10 cellular contexts compared by ENCODE assay signal in genomic region chr22:46085831-46086576, GRCh38.
DNase-seq lines count a peak whose midpoint lies in the region; ATAC-seq and TF ChIP-seq lines count a peak whose summit lies in the region.
"Had no signal": no experiment of that assay in that cellular context is flagged by ENCODE, and none has a peak within 500 bp of the region (broad histone marks: within the 10 kb centered on the region; RNA-seq: fewer than 3 reads in every experiment).

No MANE protein-coding gene starts in this region.

- POLR2A ChIA-PET in activated CD8-positive, alpha-beta T cell treated with anti-CD3 and anti-CD28 coated beads, Interleukin-2, amount 10 ng/mL, durations not matched to agents 7 days and 5 days (lab: Charles Lee), result no interaction called here

- CTCF ChIA-PET in activated CD8-positive, alpha-beta T cell treated with anti-CD3 and anti-CD28 coated beads, Interleukin-2, amount 10 ng/mL, durations not matched to agents 7 days and 5 days (lab: Charles Lee), result no interaction called here

- ATAC-seq in sciatic nerve, result peak; percentile 41
- no peak for ATAC-seq in GM18505 (IDR thresholded peaks at IDR 0.05; ENCODE audit: unreplicated experiment)
- no peak for ATAC-seq in HG02610 (IDR thresholded peaks at IDR 0.05; ENCODE audit: unreplicated experiment)
- no peak for ATAC-seq in activated CD8-positive, alpha-beta T cell treated with anti-CD3 and anti-CD28 coated beads, Interleukin-2, amount 10 ng/mL, durations not matched to agents 7 days and 5 days

- intact Hi-C loops in sciatic nerve (cut with DNase I), result no loop called here
- intact Hi-C loops in activated T-helper 1 cell treated with anti-CD3 and anti-CD28 coated beads, Interleukin-12 subunit alpha, Interleukin-12 subunit beta, Interleukin-2, Interleukin-4 antibody, amounts not matched to agents 30 ng/mL and 10 ng/mL and 1 ng/mL, durations not matched to agents 14 hours and 24 hours and 36 hours (cut with micrococcal nuclease), result no loop called here

- peak; percentile 80 for DNase-seq in COLO829 (ENCODE audit: low spot score)
- peak; percentile 71 for DNase-seq in T1000 (lab: John Stamatoyannopoulos, UW)
- DNase-seq in foreskin fibroblast, result peak; percentile 74 to 88
- DNase-seq in sciatic nerve (ENCODE audit: low spot score), result peak; percentile 83
- DNase-seq in activated T-helper 1 cell treated with anti-CD3 and anti-CD28 coated beads, Interleukin-12 subunit alpha, Interleukin-12 subunit beta, Interleukin-2, Interleukin-4 antibody, amounts not matched to agents 30 ng/mL and 10 ng/mL and 1 ng/mL, durations not matched to agents 14 hours and 24 hours and 36 hours (ENCODE audit: low spot score), result no peak
- DNase-seq in activated CD8-positive, alpha-beta T cell treated with anti-CD3 and anti-CD28 coated beads, Interleukin-2, amount 10 ng/mL, durations not matched to agents 7 days and 5 days, result no peak
- DNase-seq: activated B cell treated with CpG ODN at 0.5 μM for 24 hours, NCI-H1436 treated with DMSO at 0.1 percent for 48 hours had no signal

- TF ChIP-seq POLR2A in GM18505 (IDR thresholded peaks at IDR 0.05; ENCODE audit: borderline replicate concordance, extremely low read depth, insufficient read depth, insufficient read length), result no peak

- no peak overlapping the region for H3K4me3 Mint-ChIP-seq in activated T-helper 1 cell treated with anti-CD3 and anti-CD28 coated beads, Interleukin-12 subunit alpha, Interleukin-12 subunit beta, Interleukin-2, Interleukin-4 antibody, amounts not matched to agents 30 ng/mL and 10 ng/mL and 1 ng/mL, durations not matched to agents 14 hours and 24 hours and 36 hours
- H3K4me3 Mint-ChIP-seq in activated CD8-positive, alpha-beta T cell treated with anti-CD3 and anti-CD28 coated beads, Interleukin-2, amount 10 ng/mL, durations not matched to agents 7 days and 5 days, result no peak overlapping the region
- H3K4me3 Mint-ChIP-seq: activated B cell treated with CpG ODN at 0.5 μM for 24 hours had no signal

- H3K27me3 Mint-ChIP-seq in activated T-helper 1 cell treated with anti-CD3 and anti-CD28 coated beads, Interleukin-12 subunit alpha, Interleukin-12 subunit beta, Interleukin-2, Interleukin-4 antibody, amounts not matched to agents 30 ng/mL and 10 ng/mL and 1 ng/mL, durations not matched to agents 14 hours and 24 hours and 36 hours (ENCODE audit: insufficient read depth), result no peaks in the 10 kb centered on the region
- no peaks in the 10 kb centered on the region for H3K27me3 Mint-ChIP-seq in activated CD8-positive, alpha-beta T cell treated with anti-CD3 and anti-CD28 coated beads, Interleukin-2, amount 10 ng/mL, durations not matched to agents 7 days and 5 days (ENCODE audit: low read depth)
- H3K27me3 Mint-ChIP-seq: activated B cell treated with CpG ODN at 0.5 μM for 24 hours had no signal

- no peak overlapping the region for H3K27ac Mint-ChIP-seq in activated T-helper 1 cell treated with anti-CD3 and anti-CD28 coated beads, Interleukin-12 subunit alpha, Interleukin-12 subunit beta, Interleukin-2, Interleukin-4 antibody, amounts not matched to agents 30 ng/mL and 10 ng/mL and 1 ng/mL, durations not matched to agents 14 hours and 24 hours and 36 hours
- H3K27ac Mint-ChIP-seq in activated CD8-positive, alpha-beta T cell treated with anti-CD3 and anti-CD28 coated beads, Interleukin-2, amount 10 ng/mL, durations not matched to agents 7 days and 5 days, result no peak overlapping the region
- H3K27ac Mint-ChIP-seq: activated B cell treated with CpG ODN at 0.5 μM for 24 hours had no signal

- no peak for TF ChIP-seq CTCF in foreskin fibroblast (IDR thresholded peaks at IDR 0.05; ENCODE audit: low read depth, low read length)

- peak overlapping the region; percentile 68 to 86 for H3K4me3 ChIP-seq in foreskin fibroblast (ENCODE audit: low read depth in 1 of 2, low read length in 2 of 2)

- H3K36me3 Mint-ChIP-seq in activated T-helper 1 cell treated with anti-CD3 and anti-CD28 coated beads, Interleukin-12 subunit alpha, Interleukin-12 subunit beta, Interleukin-2, Interleukin-4 antibody, amounts not matched to agents 30 ng/mL and 10 ng/mL and 1 ng/mL, durations not matched to agents 14 hours and 24 hours and 36 hours (ENCODE audit: low read depth), result no peaks in the 10 kb centered on the region
- no peaks in the 10 kb centered on the region for H3K36me3 Mint-ChIP-seq in activated CD8-positive, alpha-beta T cell treated with anti-CD3 and anti-CD28 coated beads, Interleukin-2, amount 10 ng/mL, durations not matched to agents 7 days and 5 days (ENCODE audit: low read depth)

- H3K9me3 Mint-ChIP-seq in activated T-helper 1 cell treated with anti-CD3 and anti-CD28 coated beads, Interleukin-12 subunit alpha, Interleukin-12 subunit beta, Interleukin-2, Interleukin-4 antibody, amounts not matched to agents 30 ng/mL and 10 ng/mL and 1 ng/mL, durations not matched to agents 14 hours and 24 hours and 36 hours, result no peaks in the 10 kb centered on the region
- no peaks in the 10 kb centered on the region for H3K9me3 Mint-ChIP-seq in activated CD8-positive, alpha-beta T cell treated with anti-CD3 and anti-CD28 coated beads, Interleukin-2, amount 10 ng/mL, durations not matched to agents 7 days and 5 days (ENCODE audit: insufficient read depth)
- H3K9me3 Mint-ChIP-seq: activated B cell treated with CpG ODN at 0.5 μM for 24 hours had no signal

- H3K4me1 Mint-ChIP-seq in activated T-helper 1 cell treated with anti-CD3 and anti-CD28 coated beads, Interleukin-12 subunit alpha, Interleukin-12 subunit beta, Interleukin-2, Interleukin-4 antibody, amounts not matched to agents 30 ng/mL and 10 ng/mL and 1 ng/mL, durations not matched to agents 14 hours and 24 hours and 36 hours (ENCODE audit: low read depth), result no peaks in the 10 kb centered on the region
- H3K4me1 Mint-ChIP-seq in activated CD8-positive, alpha-beta T cell treated with anti-CD3 and anti-CD28 coated beads, Interleukin-2, amount 10 ng/mL, durations not matched to agents 7 days and 5 days (ENCODE audit: low read depth), result no peaks in the 10 kb centered on the region
- H3K4me1 Mint-ChIP-seq: activated B cell treated with CpG ODN at 0.5 μM for 24 hours had no signal

Comparison
In these comparisons a context has a peak if more than half of its experiments do, and no peak if none do; other contexts are left out.
1. DNase-seq: peak in COLO829 (single experiment), T1000 (single experiment), foreskin fibroblast (2 of 2) and sciatic nerve (single experiment); none in activated T-helper 1 cell treated with anti-CD3 and anti-CD28 coated beads, Interleukin-12 subunit alpha, Interleukin-12 subunit beta, Interleukin-2, Interleukin-4 antibody, amounts not matched to agents 30 ng/mL and 10 ng/mL and 1 ng/mL, durations not matched to agents 14 hours and 24 hours and 36 hours (single experiment) and activated CD8-positive, alpha-beta T cell treated with anti-CD3 and anti-CD28 coated beads, Interleukin-2, amount 10 ng/mL, durations not matched to agents 7 days and 5 days (single experiment).